21 cellular contexts compared by ENCODE assay signal in genomic region chr13:25174304-25174703, GRCh38. TPM values are rescaled to one million over a fixed set of nuclear protein-coding genes. Genes with fewer than 3 reads are reported as not detected.
DNase-seq lines count a peak whose midpoint lies in the region; ATAC-seq, FAIRE-seq and TF ChIP-seq lines count a peak whose summit lies in the region.
"Had no signal": no experiment of that assay in that cellular context is flagged by ENCODE, and none has a peak within 500 bp of the region (broad histone marks: within the 10 kb centered on the region; RNA-seq: fewer than 3 reads in every experiment).

No MANE protein-coding gene starts in this region.

- H3K27ac ChIP-seq in HepG2 (ENCODE audit: extremely low read length, insufficient read depth, low read length) (no peak overlapping the region), right lobe of liver (no peak overlapping the region), neural progenitor cell (no peak overlapping the region)
- H3K27ac ChIP-seq: 22Rv1; BLaER1 treated with 17β-estradiol and CSF1 and Interleukin-3, amounts not matched to agents 10 nM and 100 nM had no signal

- TF ChIP-seq POLR2A in HepG2 (IDR thresholded peaks at IDR 0.05; ENCODE audit: insufficient read depth in 1 of 2, low read depth in 2 of 2, low read length in 2 of 2) (no peak), right lobe of liver (IDR thresholded peaks at IDR 0.05) (no peak)

- H4K20me1 ChIP-seq in HepG2 (ENCODE audit: insufficient read depth, low read length) (no peaks in the 10 kb centered on the region), neural progenitor cell (ENCODE audit: low read depth) (peaks cover 14% of the 10 kb centered on the region)
- H4K20me1 ChIP-seq: BLaER1 treated with 17β-estradiol and CSF1 and Interleukin-3, amounts not matched to agents 10 nM and 100 nM had no signal

- H3K36me3 ChIP-seq in HepG2 (replicated peaks in 1 of 2; ENCODE audit: control insufficient read depth in 1 of 2, insufficient read depth in 2 of 2, low read length in 2 of 2) (no peaks in the 10 kb centered on the region), right lobe of liver (no peaks in the 10 kb centered on the region), neural progenitor cell (no peaks in the 10 kb centered on the region)
- H3K36me3 ChIP-seq: HAP-1 had no signal

- H3K79me2 ChIP-seq in HepG2 (ENCODE audit: insufficient read depth, low read length) (no peaks in the 10 kb centered on the region), neural progenitor cell (ENCODE audit: low read depth) (no peaks in the 10 kb centered on the region)

- 0% methylated on average over 4 of the region's 4 CpGs for WGBS in HepG2 (ENCODE audit: low lambda C conversion rate)
- WGBS in right lobe of liver (ENCODE audit: insufficient coverage, low coverage, low lambda C conversion rate, missing lambda C conversion rate): 54% methylated on average over 4 of the region's 4 CpGs

- in situ Hi-C loops in HepG2 (cut with HindIII; ENCODE audit: extremely low pct_ligation_motif_present, low pct_unique_long_range_greater_than_20kb): no loop called here

- H3K27me3 Mint-ChIP-seq in brain (peaks cover 34% of the 10 kb centered on the region), neural progenitor cell (ENCODE audit: insufficient read depth, low read depth) (peaks cover 33% of the 10 kb centered on the region)

- H3K4me1 Mint-ChIP-seq in brain: peaks cover 46% of the 10 kb centered on the region
- peaks cover 44% of the 10 kb centered on the region for H3K4me1 Mint-ChIP-seq in neural progenitor cell

- DNase-seq in HepG2 (ENCODE audit: low spot score) (no peak), right lobe of liver (no peak), neural progenitor cell (ENCODE audit: low spot score) (no peak), retina (no peak)
- DNase-seq: AML-193; CD4-positive, CD25-positive, alpha-beta regulatory T cell; DMS 273 treated with DMSO at 0.1 percent for 48 hours; DMS79; GOT3; HFFc6; KG1 had no signal

- no peaks in the 10 kb centered on the region for H3K4me1 ChIP-seq in HepG2 (ENCODE audit: insufficient read depth, low read length)
- H3K4me1 ChIP-seq in right lobe of liver: no peaks in the 10 kb centered on the region
- peaks cover 14% of the 10 kb centered on the region for H3K4me1 ChIP-seq in neural progenitor cell

- peaks cover 3 to 5% of the 10 kb centered on the region in 2 experiments; a peak in 4 of 5 replicates for H3K27me3 ChIP-seq in HepG2 (ENCODE audit: control insufficient read depth in 1 of 2, insufficient read depth in 2 of 2, low read length in 2 of 2)
- H3K27me3 ChIP-seq in right lobe of liver: peaks cover 6 to 11% of the 10 kb centered on the region in 2 donors
- H3K27me3 ChIP-seq in neural progenitor cell: peaks cover 52% of the 10 kb centered on the region

- CTCF ChIA-PET in HepG2 (lab: Yijun Ruan, JAX; ENCODE audit: low intra/inter-chr PET ratio, low total read pairs): no interaction called here

- H3K9ac ChIP-seq in HepG2 (ENCODE audit: insufficient read depth, low read depth, low read length): no peak overlapping the region
- H3K9ac ChIP-seq in neural progenitor cell: no peak overlapping the region
- H3K9ac ChIP-seq: BLaER1 treated with 17β-estradiol and CSF1 and Interleukin-3, amounts not matched to agents 10 nM and 100 nM had no signal

- intact Hi-C loops in HepG2 (cut with micrococcal nuclease; ENCODE audit: unreplicated experiment): no loop called here
- intact Hi-C loops in right lobe of liver (cut with DNase I): no loop called here

- no peak for TF ChIP-seq RAD21 in HepG2 (CRISPR knock-in tag; IDR thresholded peaks at IDR 0.05)

- no peak overlapping the region for H3K4me3 ChIP-seq in HepG2 (replicated peaks in 1 of 3; ENCODE audit: insufficient read depth in 1 of 3, low read depth in 2 of 3, low read length in 3 of 3)
- H3K4me3 ChIP-seq in right lobe of liver: no peak overlapping the region
- no peak overlapping the region for H3K4me3 ChIP-seq in neural progenitor cell
- H3K4me3 ChIP-seq: BLaER1 treated with 17β-estradiol and CSF1 and Interleukin-3, amounts not matched to agents 10 nM and 100 nM; HAP-1 had no signal

- H3K9me3 Mint-ChIP-seq in brain: peaks cover 0 to 12% (median 6%) of the 10 kb centered on the region in 5 experiments
- H3K9me3 Mint-ChIP-seq in neural progenitor cell: peaks cover 51% of the 10 kb centered on the region
- H3K9me3 Mint-ChIP-seq: HFFc6 had no signal

- H2AFZ ChIP-seq in HepG2 (ENCODE audit: low read length) (no peak overlapping the region), neural progenitor cell (replicated peaks) (no peak overlapping the region)

- TF ChIP-seq EP300 in HepG2 (IDR thresholded peaks at IDR 0.05; ENCODE audit: low read depth in 2 of 2, low read length in 2 of 2): no peak
- no peak for TF ChIP-seq EP300 in HepG2 (CRISPR knock-in tag; IDR thresholded peaks at IDR 0.05; ENCODE audit: borderline replicate concordance)

- POLR2A ChIA-PET in HepG2 (lab: Yijun Ruan, JAX): no interaction called here

- FAIRE-seq in HepG2 (lab: Jason Lieb, UNC): no peak
- FAIRE-seq: GM12891 had no signal

- ATAC-seq in HepG2 (no peak), right lobe of liver (no peak), GM21737 (IDR thresholded peaks at IDR 0.05; ENCODE audit: unreplicated experiment) (no peak), HG02884 (IDR thresholded peaks at IDR 0.05; ENCODE audit: unreplicated experiment) (no peak)

- peaks cover 9% of the 10 kb centered on the region for H3F3A ChIP-seq in neural progenitor cell (ENCODE audit: low read depth)

- H3K4me3 Mint-ChIP-seq in brain (peak overlapping the region in 1 of 5 experiments; percentile 60), neural progenitor cell (no peak overlapping the region)
- H3K4me3 Mint-ChIP-seq: CD4-positive, CD25-positive, alpha-beta regulatory T cell; HFFc6 had no signal

- BruUV-seq in HepG2 (replicated peaks; lab: Mats Ljungman, UMichigan): no TSS peak

- TF ChIP-seq CTCF in HepG2 (CRISPR knock-in tag; IDR thresholded peaks at IDR 0.05) (no peak), right lobe of liver (IDR thresholded peaks at IDR 0.05) (no peak), brain (conservative IDR thresholded peaks at IDR 0.05) (no peak), neural progenitor cell (IDR thresholded peaks at IDR 0.05) (no peak)

- H3K27ac Mint-ChIP-seq in brain (peak overlapping the region in 3 of 5 experiments; percentile 6 to 97 (median 10)), neural progenitor cell (peak overlapping the region; percentile 1)
- H3K27ac Mint-ChIP-seq: CD4-positive, CD25-positive, alpha-beta regulatory T cell; HFFc6; IgD-negative memory B cell had no signal

- peaks cover 11% of the 10 kb centered on the region for H3K36me3 Mint-ChIP-seq in brain
- H3K36me3 Mint-ChIP-seq in neural progenitor cell: peaks cover 16% of the 10 kb centered on the region
- H3K36me3 Mint-ChIP-seq: CD4-positive, CD25-positive, alpha-beta regulatory T cell; IgD-negative memory B cell had no signal

- H3K9me3 ChIP-seq in HepG2 (ENCODE audit: low read length) (no peaks in the 10 kb centered on the region), right lobe of liver (no peaks in the 10 kb centered on the region), neural progenitor cell (ENCODE audit: low read depth) (no peaks in the 10 kb centered on the region)

- H3K4me2 ChIP-seq in HepG2 (ENCODE audit: low read depth, low read length) (no peak overlapping the region), neural progenitor cell (no peak overlapping the region)
- H3K4me2 ChIP-seq: BLaER1 treated with 17β-estradiol and CSF1 and Interleukin-3, amounts not matched to agents 10 nM and 100 nM had no signal

TF ChIP-seq in HepG2, 621 proteins besides CTCF, POLR2A, EP300 and RAD21:
- TF ChIP-seq CREB1 (IDR thresholded peaks at IDR 0.05) (peak; percentile 93), CREB1 (CRISPR knock-in tag; IDR thresholded peaks at IDR 0.05) (no peak), ATF7 (IDR thresholded peaks at IDR 0.05) (0 out of 2 replicates have a peak, but pooled peaks have one; percentile 5), ATF7 (CRISPR knock-in tag; IDR thresholded peaks at IDR 0.05) (no peak), ZNF205 (CRISPR knock-in tag; IDR thresholded peaks at IDR 0.05) (no peak)

RNA-seq across cellular contexts. Expression of gene AMER2, which starts 2.2 kb away (rescaled TPM):
- not detected in 2 replicates for total RNA-seq in HepG2 (2016; rRNA removed; fragmentation: Illumina TruSeq; extraction: Trizol)
- total RNA-seq in HepG2 (2016; cell fraction: cytosol; rRNA removed; fragmentation: Illumina TruSeq; extraction: Trizol; ENCODE audit: low read depth): not detected in 2 replicates
- total RNA-seq in HepG2 (2016; cell fraction: insoluble cytoplasmic fraction; rRNA removed; fragmentation: Illumina TruSeq; extraction: Trizol): not detected in 2 replicates
- not detected in 2 replicates for total RNA-seq in HepG2 (2016; cell fraction: membrane; rRNA removed; fragmentation: Illumina TruSeq; extraction: Trizol)
- not detected in 2 replicates for total RNA-seq in HepG2 (2016; cell fraction: nucleus; rRNA removed; fragmentation: Illumina TruSeq; extraction: Trizol)
- not detected in 2 replicates for polyA plus RNA-seq in HepG2 (2011; rRNA removed)
- polyA plus RNA-seq in HepG2 (2011; cell fraction: cytosol; rRNA removed): not detected in 2 replicates
- not detected in 2 replicates for polyA plus RNA-seq in HepG2 (2011; cell fraction: nucleus; rRNA removed)
- polyA plus RNA-seq in HepG2 (2012): not detected in 2 replicates
- not detected in 2 replicates for polyA plus RNA-seq in HepG2 (2016; cell fraction: cytosol; fragmentation: Illumina TruSeq; extraction: Trizol; ENCODE audit: low read depth)
- polyA plus RNA-seq in HepG2 (2016; cell fraction: insoluble cytoplasmic fraction; fragmentation: Illumina TruSeq; extraction: Trizol; ENCODE audit: low read depth): not detected in 2 replicates
- not detected in 2 replicates for polyA plus RNA-seq in HepG2 (2016; cell fraction: membrane; fragmentation: Illumina TruSeq; extraction: Trizol; ENCODE audit: low read depth)
- not detected in 2 replicates for polyA plus RNA-seq in HepG2 (2016; cell fraction: nucleus; fragmentation: Illumina TruSeq; extraction: Trizol; ENCODE audit: insufficient read depth, low read depth)
- polyA minus RNA-seq in HepG2 (2011; rRNA and poly(A)+ RNA removed; ENCODE audit: low replicate concordance): not detected in 2 replicates
- not detected in 2 replicates for polyA minus RNA-seq in HepG2 (2011; cell fraction: cytosol; rRNA and poly(A)+ RNA removed)
- not detected in 2 replicates for polyA minus RNA-seq in HepG2 (2011; cell fraction: nucleus; rRNA and poly(A)+ RNA removed)
- total RNA-seq in right lobe of liver: not detected
- 18.8 TPM for polyA plus RNA-seq in brain (ENCODE audit: insufficient read depth, low read depth, low replicate concordance)
- total RNA-seq in neural progenitor cell (ENCODE audit: low replicate concordance): 0.12 TPM in 1 of 2 replicates, not detected in the other
- total RNA-seq: CD4-positive, CD25-positive, alpha-beta regulatory T cell; G401; HFFc6; HT-29 had no signal
- polyA plus RNA-seq: CD4-positive, CD25-positive, alpha-beta regulatory T cell; IgD-negative memory B cell had no signal
